In the genomic region with DNA sequence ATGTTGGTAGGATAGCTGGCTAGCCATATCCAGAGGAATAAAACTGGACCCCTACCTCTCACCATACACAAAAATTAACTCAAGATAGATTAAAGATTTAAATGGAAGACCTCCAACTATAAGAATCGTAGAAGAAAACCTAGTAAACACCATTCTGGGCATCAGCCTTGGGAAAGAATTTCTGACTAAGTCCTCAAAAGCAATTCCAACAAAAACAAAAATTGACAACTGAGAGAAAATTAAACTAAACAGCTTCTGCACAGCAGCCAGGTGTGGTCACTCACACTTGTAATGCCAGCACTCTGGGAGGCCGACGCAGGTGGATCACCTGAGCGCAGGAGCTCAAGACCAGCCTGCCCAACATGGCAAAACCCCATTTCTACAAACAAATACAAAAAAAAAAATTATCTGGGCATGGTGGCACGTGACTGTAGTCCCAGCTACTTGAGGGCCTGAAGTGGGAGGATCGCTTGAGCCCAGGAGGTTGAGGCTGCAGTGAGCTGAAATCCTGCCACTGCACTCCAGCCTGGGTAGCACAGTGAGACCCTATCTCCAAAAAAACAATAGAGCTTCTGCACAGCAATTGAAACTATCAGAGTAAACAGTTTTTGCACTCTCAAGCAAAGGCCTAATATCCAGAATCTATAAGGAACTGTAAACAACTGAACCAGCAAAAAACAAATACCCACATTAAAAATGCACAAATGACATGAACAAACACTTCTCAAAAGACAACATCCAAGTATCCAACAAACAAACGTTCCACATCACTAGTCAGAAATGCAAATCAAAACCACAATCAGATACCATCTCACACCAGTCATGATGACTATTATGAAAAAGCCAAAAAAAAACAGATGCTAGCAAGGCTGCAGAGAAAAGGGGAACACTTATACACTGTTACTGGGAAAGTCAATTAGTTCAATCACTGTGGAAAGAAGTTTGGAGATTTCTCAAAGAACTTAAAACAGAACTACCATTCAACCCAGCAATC, we compare ENCODE assay signal across 1 cellular context.
TF ChIP-seq lines count a peak whose summit lies in the region.

No MANE protein-coding gene starts in this region.

TF ChIP-seq in IMR-90, 13 proteins besides CTCF, POLR2A, EP300 and RAD21 (continued from another document):
- no peak for TF ChIP-seq USF2 (IDR thresholded peaks at IDR 0.05; ENCODE audit: low read depth, low read length)
- TF ChIP-seq FOS (IDR thresholded peaks at IDR 0.05; ENCODE audit: low read depth, low read length) = peak; percentile 53; the same call in 1 of the 2 replicates
- TF ChIP-seq CHD1 (IDR thresholded peaks at IDR 0.05; ENCODE audit: low read depth, low read length) = no peak
- TF ChIP-seq MAZ (IDR thresholded peaks at IDR 0.05; ENCODE audit: borderline replicate concordance, low read depth, low read length) = no peak
- no peak for TF ChIP-seq SMC3 (IDR thresholded peaks at IDR 0.05; ENCODE audit: low read depth, low read length)
- 0 out of 2 replicates have a peak, but pooled peaks have one; percentile 16 for TF ChIP-seq MAFK (IDR thresholded peaks at IDR 0.05; ENCODE audit: low read depth, low read length)
- peak; percentile 66; the same call in 1 of the 2 replicates for TF ChIP-seq NFE2L2 (IDR thresholded peaks at IDR 0.05; ENCODE audit: low read depth, low read length)
